Comparison of ENCODE assay signal across 9 cellular contexts in genomic region chr10:124632064-124632531, GRCh38.
DNase-seq lines count a peak whose midpoint lies in the region; ATAC-seq, FAIRE-seq and TF ChIP-seq lines count a peak whose summit lies in the region.
"Had no signal": no experiment of that assay in that cellular context is flagged by ENCODE, and none has a peak within 500 bp of the region (broad histone marks: within the 10 kb centered on the region; RNA-seq: fewer than 3 reads in every experiment).

No MANE protein-coding gene starts in this region.

- POLR2A ChIA-PET in GM12878 (lab: Charles Lee): interaction anchor here (1.3 kb wide), 1 partner anchor 16 kb away, joined by 3 read pairs; no protein-coding TSS in a partner anchor

- H3K27me3 ChIP-seq in GM12878 (replicated peaks in 1 of 2; ENCODE audit: control insufficient read depth in 2 of 2, insufficient read depth in 2 of 2, low read length in 1 of 2) (no peaks in the 10 kb centered on the region), thoracic aorta (replicated peaks; ENCODE audit: insufficient read depth) (no peaks in the 10 kb centered on the region)

- ATAC-seq in GM12878: peak; percentile 49
- ATAC-seq in thoracic aorta (ENCODE audit: insufficient number of reproducible peaks, low FRiP score, low read depth): peak; percentile 41
- ATAC-seq in GM19023 (IDR thresholded peaks at IDR 0.05; ENCODE audit: unreplicated experiment): no peak

- H4K20me1 ChIP-seq in GM12878 (ENCODE audit: control insufficient read depth, insufficient read depth): no peaks in the 10 kb centered on the region; the same call in 1 of the 2 replicates

- H3K36me3 ChIP-seq in GM12878 (ENCODE audit: control insufficient read depth in 2 of 2, insufficient read depth in 2 of 2, low read length in 1 of 2) (peaks cover 0 to 8% of the 10 kb centered on the region in 2 experiments; a peak in 2 of 4 replicates), thoracic aorta (no peaks in the 10 kb centered on the region)

- H2AFZ ChIP-seq in GM12878 (ENCODE audit: control insufficient read depth, low read depth, low read length): no peak overlapping the region

- H3K27ac ChIP-seq in GM12878 (ENCODE audit: control insufficient read depth, insufficient read depth) (no peak overlapping the region), thoracic aorta (peak overlapping the region; percentile 35 to 53)

- BruUV-seq in GM12878 (replicated peaks; lab: Mats Ljungman, UMichigan): no TSS peak

- H3K9me3 ChIP-seq in GM12878 (replicated peaks; ENCODE audit: control insufficient read depth, insufficient read depth, low read length) (peaks cover 4% of the 10 kb centered on the region; the same call in 1 of the 3 replicates), thoracic aorta (no peaks in the 10 kb centered on the region)

- no peak for TF ChIP-seq EP300 in GM12878 (IDR thresholded peaks at IDR 0.05; ENCODE audit: borderline replicate concordance in 1 of 2, control insufficient read depth in 1 of 2, low read depth in 2 of 2, low read length in 2 of 2)

- peak; percentile 88 for DNase-seq in DMS 273 (lab: John Stamatoyannopoulos, UW; ENCODE audit: unreplicated experiment)
- DNase-seq in NCI-H2081 (lab: John Stamatoyannopoulos, UW): peak; percentile 71 to 82
- DNase-seq in GM12878 (ENCODE audit: low read depth, low spot score): no peak
- DNase-seq in left kidney (ENCODE audit: low read depth, low spot score): peak; percentile 75
- DNase-seq in thoracic aorta (ENCODE audit: low spot score): no peak
- no peak for DNase-seq in islet precursor cell
- DNase-seq in HT-29 (ENCODE audit: low spot score): no peak

- no peak overlapping the region for H3K9ac ChIP-seq in GM12878 (ENCODE audit: control insufficient read depth, insufficient read depth, low read length)

- SMC1A ChIA-PET in GM12878 (lab: Charles Lee; ENCODE audit: uncharacterized antibody, unreplicated experiment): interaction anchor here (0.8 to 1.0 kb wide), 2 partner anchors 57 to 110 kb away, joined by 4 to 6 read pairs; no protein-coding TSS in a partner anchor

- no peaks in the 10 kb centered on the region for H3K79me2 ChIP-seq in GM12878 (ENCODE audit: control insufficient read depth, insufficient read depth, low read length)

- TF ChIP-seq POLR2A in GM12878 (IDR thresholded peaks at IDR 0.05; ENCODE audit: low read depth, low read length): no peak

- H3K4me1 ChIP-seq in GM12878 (ENCODE audit: control insufficient read depth, insufficient read depth, low read length) (peaks cover 6% of the 10 kb centered on the region), thoracic aorta (ENCODE audit: control insufficient read depth in 1 of 2, low read depth in 2 of 2) (peaks cover 28 to 56% of the 10 kb centered on the region in 2 donors)

- TF ChIP-seq RAD21 in GM12878 (IDR thresholded peaks at IDR 0.05; ENCODE audit: insufficient read depth, low read depth, low read length): peak; percentile 40; the same call in 1 of the 2 replicates

- H3K4me3 ChIP-seq in GM12878 (no peak overlapping the region), thoracic aorta (no peak overlapping the region)

- TF ChIP-seq CTCF in GM12878 (IDR thresholded peaks at IDR 0.05 in 2 of 3, conservative IDR thresholded peaks at IDR 0.05 in 1 of 3; ENCODE audit: control insufficient read depth in 2 of 3, extremely low read depth in 1 of 3, insufficient read depth in 1 of 3, low read depth in 3 of 3, low read length in 3 of 3): peak; percentile 5 to 27 (median 26); a peak in 1 of 6 replicates
- TF ChIP-seq CTCF in thoracic aorta (IDR thresholded peaks at IDR 0.05): peak; percentile 32

- in situ Hi-C loops in GM12878 (cut with MboI): no loop called here

- no peak overlapping the region for H3K4me2 ChIP-seq in GM12878 (ENCODE audit: control insufficient read depth, insufficient read depth)

- intact Hi-C loops in GM12878 (cut with micrococcal nuclease; ENCODE audit: unreplicated experiment): no loop called here

- CTCF ChIA-PET in GM12878 (lab: Yijun Ruan, JAX): interaction anchor here (0.7 to 3.6 kb wide), 4 partner anchors 66 to 126 kb away, joined by 3 to 26 read pairs (median 4); no protein-coding TSS in a partner anchor

- RAD21 ChIA-PET in GM12878 (lab: Charles Lee; ENCODE audit: unreplicated experiment): no interaction called here

- FAIRE-seq in GM12878 (lab: Jason Lieb, UNC): no peak
- FAIRE-seq: colon had no signal

- WGBS in GM12878 (ENCODE audit: insufficient coverage, insufficient replicate concordance, low lambda C conversion rate, missing lambda C conversion rate): 91% methylated on average over 19 of the region's 19 CpGs

TF ChIP-seq in GM12878, 131 proteins besides CTCF, POLR2A, EP300 and RAD21:
- TF ChIP-seq SMC3 (IDR thresholded peaks at IDR 0.05; ENCODE audit: borderline replicate concordance, low read length): peak; percentile 18; the same call in 1 of the 2 replicates
- no peak for TF ChIP-seq HDGF (IDR thresholded peaks at IDR 0.05)
TF ChIP-seq in GM12878: peak in this region for 1.

Comparison
In these comparisons a context has a peak if more than half of its experiments do, and no peak if none do; other contexts are left out.
1. DNase-seq: peak in DMS 273 (single experiment), NCI-H2081 (2 of 2) and left kidney (single experiment); none in GM12878 (single experiment), thoracic aorta (single experiment), islet precursor cell (single experiment) and HT-29 (single experiment).